In the genomic region with DNA sequence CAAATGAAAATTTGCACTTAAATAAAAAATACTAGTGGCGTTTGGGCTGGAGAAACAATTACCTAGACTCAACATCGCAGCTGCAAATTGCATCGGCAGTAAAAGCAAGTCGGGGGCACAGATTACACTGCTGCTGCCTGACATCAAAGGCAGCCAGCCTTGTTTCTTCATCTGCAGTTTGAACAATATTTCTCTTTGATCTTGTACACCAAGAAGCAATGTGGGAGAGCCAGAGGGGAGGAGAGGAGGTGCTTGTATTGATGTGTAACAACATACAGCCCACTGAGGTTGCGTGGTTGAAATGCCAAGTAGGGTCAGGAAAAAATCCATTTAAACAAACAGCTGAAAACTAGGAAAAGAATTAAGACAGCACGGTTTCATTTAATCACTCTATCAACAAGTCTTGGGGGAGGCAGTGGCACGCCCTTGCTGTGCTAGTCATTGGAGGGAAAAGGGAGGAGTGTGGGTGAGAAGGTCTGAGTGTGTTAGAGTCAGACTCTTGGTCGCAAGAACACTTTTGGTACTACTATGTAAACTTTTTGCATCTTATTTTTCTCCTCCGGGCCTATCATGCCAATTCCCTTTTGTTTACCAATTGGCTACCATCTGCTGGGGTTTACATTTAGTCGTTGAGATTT, we compare ENCODE assay signal across 22 cellular contexts.
"Had no signal": no experiment of that assay in that cellular context is flagged by ENCODE, and none has a peak within 500 bp of the region (broad histone marks: within the 10 kb centered on the region; RNA-seq: fewer than 3 reads in every experiment).

No MANE protein-coding gene starts in this region.

- H3K36me3 Mint-ChIP-seq: natural killer cell treated with Interleukin-12 subunit alpha and Interleukin-12 subunit beta and Interleukin-15 and Interleukin-18, amount 100 ng/mL, for 72 hours; T-cell had no signal

- FAIRE-seq: endothelial cell of umbilical vein had no signal

- H3K27ac ChIP-seq: body of pancreas, gastrocnemius medialis, VCaP had no signal

- H3K27me3 Mint-ChIP-seq: activated CD4-positive, alpha-beta T cell treated with anti-CD3 and anti-CD28 coated beads, Interleukin-2, amount 10 ng/mL, durations not matched to agents 7 days and 5 days; activated naive CD8-positive, alpha-beta T cell treated with anti-CD3 and anti-CD28 coated beads, Interleukin-2, amount 50 U/mL, for 24 hours; dendritic cell treated with granulocyte-macrophage colony-stimulating factor and Interleukin-4, amounts not matched to agents 40 ng/mL and 50 ng/mL, for 4 days had no signal

- H3K4me1 ChIP-seq: body of pancreas, gastrocnemius medialis had no signal

- H3K27ac Mint-ChIP-seq: activated CD4-positive, alpha-beta T cell treated with anti-CD3 and anti-CD28 coated beads, Interleukin-2, amount 10 ng/mL, durations not matched to agents 7 days and 5 days; activated CD8-positive, alpha-beta T cell treated with anti-CD3 and anti-CD28 coated beads, Interleukin-2, amount 10 ng/mL, durations not matched to agents 7 days and 5 days; activated naive CD8-positive, alpha-beta T cell treated with anti-CD3 and anti-CD28 coated beads, Interleukin-2, amount 50 U/mL, for 24 hours; activated T-helper 1 cell treated with anti-CD3 and anti-CD28 coated beads, Interleukin-12 subunit alpha, Interleukin-12 subunit beta, Interleukin-2, Interleukin-4 antibody, amounts not matched to agents 30 ng/mL and 10 ng/mL and 1 ng/mL, durations not matched to agents 14 hours and 24 hours and 36 hours; dendritic cell treated with granulocyte-macrophage colony-stimulating factor and Interleukin-4, amounts not matched to agents 40 ng/mL and 50 ng/mL, for 4 days; natural killer cell treated with Interleukin-12 subunit alpha and Interleukin-12 subunit beta and Interleukin-15 and Interleukin-18, amount 100 ng/mL, for 72 hours; T-cell; T-helper 2 cell treated with Interferon-gamma antibody and Interleukin-4, amounts not matched to agents 5 μg/mL and 100 μg/mL, for 36 hours had no signal

- H3K9me3 Mint-ChIP-seq: activated CD4-positive, alpha-beta T cell treated with anti-CD3 and anti-CD28 coated beads, Interleukin-2, amount 10 ng/mL, durations not matched to agents 7 days and 5 days; activated naive CD8-positive, alpha-beta T cell treated with anti-CD3 and anti-CD28 coated beads, Interleukin-2, amount 50 U/mL, for 24 hours; activated T-helper 1 cell treated with anti-CD3 and anti-CD28 coated beads, Interleukin-12 subunit alpha, Interleukin-12 subunit beta, Interleukin-2, Interleukin-4 antibody, amounts not matched to agents 30 ng/mL and 10 ng/mL and 1 ng/mL, durations not matched to agents 14 hours and 24 hours and 36 hours; dendritic cell treated with granulocyte-macrophage colony-stimulating factor and Interleukin-4, amounts not matched to agents 40 ng/mL and 50 ng/mL, for 4 days; natural killer cell treated with Interleukin-12 subunit alpha and Interleukin-12 subunit beta and Interleukin-15 and Interleukin-18, amount 100 ng/mL, for 72 hours; T-cell; T-helper 2 cell treated with Interferon-gamma antibody and Interleukin-4, amounts not matched to agents 5 μg/mL and 100 μg/mL, for 36 hours had no signal

- ATAC-seq: activated CD4-positive, CD25-positive, alpha-beta regulatory T cell treated with anti-CD3 and anti-CD28 coated beads, Interleukin-2, amount 50 U/mL, for 24 hours; activated CD8-positive, alpha-beta T cell treated with anti-CD3 and anti-CD28 coated beads, Interleukin-2, amount 10 ng/mL, durations not matched to agents 7 days and 5 days; activated naive CD8-positive, alpha-beta T cell treated with anti-CD3 and anti-CD28 coated beads, Interleukin-2, amount 50 U/mL, for 24 hours; body of pancreas; esophagus mucosa; gastrocnemius medialis; natural killer cell treated with Interleukin-12 subunit alpha and Interleukin-12 subunit beta and Interleukin-15 and Interleukin-18, amount 100 ng/mL, for 72 hours; stimulated activated naive CD8-positive, alpha-beta T cell treated with anti-CD3 and anti-CD28 coated beads, Interleukin-15, Interleukin-2, amounts not matched to agents 100 U/mL and 50 U/mL, for 24 hours; T-cell had no signal

- H3K27me3 ChIP-seq: body of pancreas, gastrocnemius medialis had no signal

- H3K9me3 ChIP-seq: body of pancreas, gastrocnemius medialis had no signal

- H3K4me1 Mint-ChIP-seq: activated CD4-positive, alpha-beta T cell treated with anti-CD3 and anti-CD28 coated beads, Interleukin-2, amount 10 ng/mL, durations not matched to agents 7 days and 5 days; activated naive CD8-positive, alpha-beta T cell treated with anti-CD3 and anti-CD28 coated beads, Interleukin-2, amount 50 U/mL, for 24 hours had no signal

- H3K4me3 Mint-ChIP-seq: activated CD4-positive, alpha-beta T cell treated with anti-CD3 and anti-CD28 coated beads, Interleukin-2, amount 10 ng/mL, durations not matched to agents 7 days and 5 days; activated CD8-positive, alpha-beta T cell treated with anti-CD3 and anti-CD28 coated beads, Interleukin-2, amount 10 ng/mL, durations not matched to agents 7 days and 5 days; activated naive CD8-positive, alpha-beta T cell treated with anti-CD3 and anti-CD28 coated beads, Interleukin-2, amount 50 U/mL, for 24 hours; activated T-helper 1 cell treated with anti-CD3 and anti-CD28 coated beads, Interleukin-12 subunit alpha, Interleukin-12 subunit beta, Interleukin-2, Interleukin-4 antibody, amounts not matched to agents 30 ng/mL and 10 ng/mL and 1 ng/mL, durations not matched to agents 14 hours and 24 hours and 36 hours; dendritic cell treated with granulocyte-macrophage colony-stimulating factor and Interleukin-4, amounts not matched to agents 40 ng/mL and 50 ng/mL, for 4 days; natural killer cell treated with Interleukin-12 subunit alpha and Interleukin-12 subunit beta and Interleukin-15 and Interleukin-18, amount 100 ng/mL, for 72 hours; T-cell; T-helper 2 cell treated with Interferon-gamma antibody and Interleukin-4, amounts not matched to agents 5 μg/mL and 100 μg/mL, for 36 hours had no signal

- H3K4me3 ChIP-seq: body of pancreas, gastrocnemius medialis had no signal

- DNase-seq: activated CD4-positive, alpha-beta T cell treated with anti-CD3 and anti-CD28 coated beads, Interleukin-2, amount 10 ng/mL, durations not matched to agents 7 days and 5 days; activated CD8-positive, alpha-beta T cell treated with anti-CD3 and anti-CD28 coated beads, Interleukin-2, amount 10 ng/mL, durations not matched to agents 7 days and 5 days; activated gamma-delta T cell; activated naive CD4-positive, alpha-beta T cell treated with anti-CD3 and anti-CD28 coated beads, Interleukin-2, amount 50 U/mL, for 16 hours; activated naive CD8-positive, alpha-beta T cell treated with anti-CD3 and anti-CD28 coated beads, Interleukin-2, amount 50 U/mL, for 24 hours; body of pancreas; effector CD8-positive, alpha-beta T cell; gastrocnemius medialis; hippocampal formation; occipital lobe; posterior cingulate gyrus; stimulated activated CD4-positive, alpha-beta T cell treated with anti-CD3 and anti-CD28 coated beads, Interleukin-4, amount 100 ng/mL, for 4 hours; stimulated activated naive CD8-positive, alpha-beta T cell treated with anti-CD3 and anti-CD28 coated beads, Interleukin-15, Interleukin-2, amounts not matched to agents 100 U/mL and 50 U/mL, for 24 hours; T-cell had no signal

- H3K36me3 ChIP-seq: gastrocnemius medialis had no signal
